8 cellular contexts compared by ENCODE assay signal in genomic region chr7:149126662-149127321, GRCh38. TPM values are rescaled to one million over a fixed set of nuclear protein-coding genes. Genes with fewer than 3 reads are reported as not detected.
DNase-seq lines count a peak whose midpoint lies in the region; ATAC-seq, FAIRE-seq and TF ChIP-seq lines count a peak whose summit lies in the region.

No MANE protein-coding gene starts in this region.

- CTCF ChIA-PET in endothelial cell of umbilical vein (lab: Charles Lee): interaction anchor here (0.9 to 3.8 kb wide), 10 partner anchors 9 to 334 kb away, joined by 3 to 61 read pairs (median 5); partner anchors contain the start of genes ZNF282, ZNF398 and ZNF777

- peak overlapping the region; percentile 56 to 96 (median 78) for H3K4me3 ChIP-seq in endothelial cell of umbilical vein (replicated peaks in 1 of 3; ENCODE audit: insufficient read depth in 1 of 3, low read depth in 1 of 3, low read length in 3 of 3)
- H3K4me3 ChIP-seq in mucosa of rectum (ENCODE audit: low read length in 2 of 2): peak overlapping the region; percentile 98 to 99

- POLR2A ChIA-PET in endothelial cell of umbilical vein (lab: Charles Lee): no interaction called here

- no peak for TF ChIP-seq POLR2A in endothelial cell of umbilical vein (IDR thresholded peaks at IDR 0.05; ENCODE audit: low read depth, low read length)

- dilution Hi-C loops in endothelial cell of umbilical vein (cut with MboI; ENCODE audit: extremely low pct_ligation_motif_present, low sequenced_read_pairs): no loop called here

- DNase-seq in NCI-H2196 (lab: John Stamatoyannopoulos, UW; ENCODE audit: unreplicated experiment) (peak; percentile 51), NCI-H2196 treated with DMSO at 0.1 percent for 48 hours (lab: John Stamatoyannopoulos, UW; ENCODE audit: unreplicated experiment) (no peak), NCI-H2227 (lab: John Stamatoyannopoulos, UW; ENCODE audit: unreplicated experiment) (peak; percentile 61), endothelial cell of umbilical vein (ENCODE audit: low read depth, low spot score) (peak; percentile 58)
- DNase-seq in activated CD8-positive, alpha-beta memory T cell treated with anti-CD3 and anti-CD28 coated beads for 24 hours: peak; percentile 90
- DNase-seq in stimulated activated CD8-positive, alpha-beta memory T cell treated with anti-CD3 and anti-CD28 coated beads, Interleukin-4, amount 100 ng/mL, for 48 hours: peak; percentile 80

- H3K36me3 ChIP-seq in endothelial cell of umbilical vein (ENCODE audit: control insufficient read depth in 2 of 2, extremely low read depth in 1 of 2, insufficient read depth in 2 of 2, low read length in 2 of 2) (no peaks in the 10 kb centered on the region), mucosa of rectum (ENCODE audit: control insufficient read depth in 2 of 2, insufficient read depth in 2 of 2, low read length in 2 of 2) (peaks cover 0 to 4% of the 10 kb centered on the region in 2 donors)

- H3K4me2 ChIP-seq in endothelial cell of umbilical vein (ENCODE audit: insufficient read depth, low read length): peak overlapping the region; percentile 84

- H3K79me2 ChIP-seq in endothelial cell of umbilical vein (ENCODE audit: control insufficient read depth, insufficient read depth, low read length): peaks cover 13% of the 10 kb centered on the region

- FAIRE-seq in endothelial cell of umbilical vein (lab: Jason Lieb, UNC): no peak

- no peak for TF ChIP-seq CTCF in endothelial cell of umbilical vein (IDR thresholded peaks at IDR 0.05; ENCODE audit: extremely low read depth in 1 of 2, insufficient read depth in 1 of 2, low read depth in 1 of 2, low read length in 2 of 2)

- H3K9me3 ChIP-seq in endothelial cell of umbilical vein (replicated peaks; ENCODE audit: control insufficient read depth, insufficient read depth, low read length) (peaks cover 6% of the 10 kb centered on the region), mucosa of rectum (ENCODE audit: control insufficient read depth in 2 of 2, low read length in 2 of 2) (peaks cover 0 to 2% of the 10 kb centered on the region in 2 donors)

- H3K9me1 ChIP-seq in endothelial cell of umbilical vein (replicated peaks; ENCODE audit: control insufficient read depth, extremely low read depth, insufficient read depth, low read length): no peaks in the 10 kb centered on the region

- H3K4me1 ChIP-seq in endothelial cell of umbilical vein (ENCODE audit: control insufficient read depth, extremely low read depth, insufficient read depth, low read length) (peaks cover 13% of the 10 kb centered on the region), mucosa of rectum (ENCODE audit: control insufficient read depth in 2 of 2, insufficient read depth in 2 of 2, low read length in 2 of 2) (peaks cover 3 to 9% of the 10 kb centered on the region in 2 donors)

- H3K27ac ChIP-seq in endothelial cell of umbilical vein (ENCODE audit: insufficient read depth, low read depth, low read length) (peak overlapping the region; percentile 2), mucosa of rectum (ENCODE audit: low read depth in 2 of 2, low read length in 2 of 2) (peak overlapping the region; percentile 89 to 96)

- H4K20me1 ChIP-seq in endothelial cell of umbilical vein (replicated peaks; ENCODE audit: control insufficient read depth, extremely low read depth, insufficient read depth, low read length): no peaks in the 10 kb centered on the region

- H2AFZ ChIP-seq in endothelial cell of umbilical vein (ENCODE audit: low read depth, low read length): peak overlapping the region; percentile 26

- H3K9ac ChIP-seq in endothelial cell of umbilical vein (replicated peaks; ENCODE audit: extremely low read depth, insufficient read depth, low read length): peak overlapping the region; percentile 54
- peak overlapping the region; percentile 96 to 98 for H3K9ac ChIP-seq in mucosa of rectum (ENCODE audit: low read depth in 1 of 2, low read length in 2 of 2)

- ATAC-seq in HG02885 (IDR thresholded peaks at IDR 0.05; ENCODE audit: poor library complexity, unreplicated experiment): peak; percentile 48

- no peaks in the 10 kb centered on the region for H3K27me3 ChIP-seq in endothelial cell of umbilical vein (ENCODE audit: control insufficient read depth in 2 of 2, insufficient read depth in 2 of 2, low read length in 2 of 2)
- H3K27me3 ChIP-seq in mucosa of rectum (ENCODE audit: control insufficient read depth in 2 of 2, insufficient read depth in 2 of 2, low read length in 2 of 2): no peaks in the 10 kb centered on the region

- no TSS peak for BruUV-seq in endothelial cell of umbilical vein (replicated peaks; lab: Mats Ljungman, UMichigan)

- intact Hi-C loops in endothelial cell of umbilical vein (cut with micrococcal nuclease): loop anchor here (1.0 to 10.0 kb wide), 8 partner anchors 16 to 368 kb away; partner anchors contain the start of genes PDIA4, ZNF282, ZNF398 and ZNF746

TF ChIP-seq in endothelial cell of umbilical vein, 7 proteins besides CTCF, POLR2A, EP300 and RAD21:
- no peak for TF ChIP-seq FOS (IDR thresholded peaks at IDR 0.05; ENCODE audit: borderline replicate concordance, insufficient read depth, low read length)
- no peak for TF ChIP-seq MYC (IDR thresholded peaks at IDR 0.05; ENCODE audit: low read depth, low read length)
- no peak for TF ChIP-seq MAX (IDR thresholded peaks at IDR 0.05; ENCODE audit: insufficient read depth, insufficient read length)
- TF ChIP-seq POLR2AphosphoS5 (IDR thresholded peaks at IDR 0.05; ENCODE audit: insufficient read depth, low read depth, low read length): no peak
- TF ChIP-seq GATA2 (IDR thresholded peaks at IDR 0.05; ENCODE audit: insufficient read depth, insufficient read length, low read depth, low read length): no peak

RNA-seq across cellular contexts. Expression of gene ZNF425, which starts 0.7 kb away (rescaled TPM):
- 0.93 and 2.0 TPM in 2 replicates for total RNA-seq in endothelial cell of umbilical vein
- polyA plus RNA-seq in endothelial cell of umbilical vein: 0.45 and 0.68 TPM in 2 replicates
- 0.53 and 0.75 TPM in 2 replicates for polyA plus RNA-seq in endothelial cell of umbilical vein (2011; cell fraction: cytosol; rRNA removed)
- 0.43 and 0.62 TPM in 2 replicates for polyA plus RNA-seq in endothelial cell of umbilical vein (2011; cell fraction: nucleus; rRNA removed)
- polyA plus RNA-seq in endothelial cell of umbilical vein (2012): 1.1 TPM in 2 replicates
- polyA minus RNA-seq in endothelial cell of umbilical vein: 0.61 and 1.9 TPM in 2 replicates
- 1.1 TPM for polyA minus RNA-seq in endothelial cell of umbilical vein (2011; cell fraction: cytosol; rRNA and poly(A)+ RNA removed)
- polyA minus RNA-seq in endothelial cell of umbilical vein (2011; cell fraction: nucleus; rRNA and poly(A)+ RNA removed): 0.24 and 0.43 TPM in 2 replicates

RNA-seq across cellular contexts. Expression of gene ZNF398, which starts 20.5 kb away (rescaled TPM):
- 8.6 and 10.6 TPM in 2 replicates for total RNA-seq in endothelial cell of umbilical vein
- 7.5 and 11.1 TPM in 2 replicates for polyA plus RNA-seq in endothelial cell of umbilical vein
- polyA plus RNA-seq in endothelial cell of umbilical vein (2011; cell fraction: cytosol; rRNA removed): 3.7 and 4.5 TPM in 2 replicates
- polyA plus RNA-seq in endothelial cell of umbilical vein (2011; cell fraction: nucleus; rRNA removed): 6.3 and 6.4 TPM in 2 replicates
- 4.2 and 5.1 TPM in 2 replicates for polyA plus RNA-seq in endothelial cell of umbilical vein (2012)
- 17.9 and 21.4 TPM in 2 replicates for polyA minus RNA-seq in endothelial cell of umbilical vein
- 12.3 TPM for polyA minus RNA-seq in endothelial cell of umbilical vein (2011; cell fraction: cytosol; rRNA and poly(A)+ RNA removed)
- polyA minus RNA-seq in endothelial cell of umbilical vein (2011; cell fraction: nucleus; rRNA and poly(A)+ RNA removed): 11.1 and 12.1 TPM in 2 replicates

RNA-seq across cellular contexts. Expression of gene ZNF786, which starts 36.3 kb away (rescaled TPM):
- total RNA-seq in endothelial cell of umbilical vein: 5.4 and 5.9 TPM in 2 replicates
- polyA plus RNA-seq in endothelial cell of umbilical vein: 2.8 and 3.3 TPM in 2 replicates
- polyA plus RNA-seq in endothelial cell of umbilical vein (2011; cell fraction: cytosol; rRNA removed): 3.1 and 3.6 TPM in 2 replicates
- 4.7 and 5.1 TPM in 2 replicates for polyA plus RNA-seq in endothelial cell of umbilical vein (2011; cell fraction: nucleus; rRNA removed)
- polyA plus RNA-seq in endothelial cell of umbilical vein (2012): 3.1 and 3.7 TPM in 2 replicates
- 4.7 and 6.2 TPM in 2 replicates for polyA minus RNA-seq in endothelial cell of umbilical vein
- 4.8 TPM for polyA minus RNA-seq in endothelial cell of umbilical vein (2011; cell fraction: cytosol; rRNA and poly(A)+ RNA removed)
- polyA minus RNA-seq in endothelial cell of umbilical vein (2011; cell fraction: nucleus; rRNA and poly(A)+ RNA removed): 3.4 and 3.8 TPM in 2 replicates
